In the genomic region with DNA sequence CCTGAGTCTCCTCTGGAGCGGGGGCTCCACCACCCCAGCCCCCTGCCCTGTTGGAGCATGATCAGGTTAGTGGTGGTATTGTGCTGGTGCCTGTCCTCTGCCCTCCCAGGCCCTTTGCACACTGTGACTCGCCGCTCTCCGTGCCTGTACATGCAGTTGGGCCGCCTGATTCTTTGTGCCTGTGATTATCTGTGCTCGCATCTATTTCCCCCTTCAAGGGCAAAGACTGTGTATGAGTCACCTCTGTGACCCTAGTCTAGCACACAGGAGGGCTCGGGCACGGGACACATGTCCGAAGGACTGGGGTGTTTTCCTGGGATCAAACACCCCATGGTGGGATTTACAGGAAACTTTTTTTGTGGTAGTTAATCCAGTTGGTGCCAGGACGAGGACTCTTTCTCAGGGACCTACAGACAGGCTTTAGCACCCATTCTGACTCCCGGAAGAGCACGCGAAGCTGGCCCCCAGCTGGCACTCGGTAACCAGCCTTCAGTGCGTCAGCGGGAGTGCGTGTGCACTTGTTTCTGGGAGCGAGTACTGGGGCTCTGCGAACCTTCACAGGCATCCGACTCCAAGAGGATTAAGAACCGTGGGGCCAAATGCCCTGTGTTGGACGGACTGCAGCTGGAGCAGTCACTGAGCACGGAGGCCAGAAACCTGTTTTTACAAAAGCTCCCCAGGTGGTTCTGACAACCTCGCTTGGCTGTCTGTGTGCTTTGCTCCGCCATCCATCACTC, we compare ENCODE assay signal across 12 cellular contexts. TPM values are rescaled to one million over a fixed set of nuclear protein-coding genes. Genes with fewer than 3 reads are reported as not detected.
DNase-seq lines count a peak whose midpoint lies in the region; ATAC-seq, FAIRE-seq and TF ChIP-seq lines count a peak whose summit lies in the region.
"Had no signal": no experiment of that assay in that cellular context is flagged by ENCODE, and none has a peak within 500 bp of the region (broad histone marks: within the 10 kb centered on the region; RNA-seq: fewer than 3 reads in every experiment).

No MANE protein-coding gene starts in this region.

- DNase-seq in ELR (ENCODE audit: low read depth) (peak; percentile 43), WTC11 (ENCODE audit: low spot score) (no peak), fibroblast of villous mesenchyme (ENCODE audit: low read depth) (peak; percentile 67), psoas muscle (peak; percentile 36 to 70), GM12892 (ENCODE audit: insufficient read length) (no peak), globus pallidus (ENCODE audit: low spot score) (no peak), KG1 (lab: John Stamatoyannopoulos, UW) (no peak)
- DNase-seq: activated effector memory CD4-positive, alpha-beta T cell treated with Interleukin-2 at 50 U/mL for 16 hours; DMS53; NCI-H82; stimulated activated CD4-positive, alpha-beta T cell treated with anti-CD3 and anti-CD28 coated beads, Interleukin-4, amount 100 ng/mL, for 4 hours had no signal

- peak; percentile 6; the same call in 1 of the 2 replicates for ATAC-seq in WTC11
- ATAC-seq in psoas muscle = peak; percentile 63 to 75 (median 70)
- ATAC-seq in GM19455 (IDR thresholded peaks at IDR 0.05; ENCODE audit: unreplicated experiment) = no peak

- H3K4me1 Mint-ChIP-seq in WTC11 = peaks cover 69% of the 10 kb centered on the region

- no peaks in the 10 kb centered on the region for H3K27me3 Mint-ChIP-seq in WTC11 (ENCODE audit: low read depth)

- 0 out of 2 replicates have a peak overlapping the region, but pooled peaks have one; percentile 15 for H3K27ac Mint-ChIP-seq in WTC11

- no peaks in the 10 kb centered on the region for H3K9me3 ChIP-seq in psoas muscle

- peak overlapping the region; percentile 93 for H3K27ac ChIP-seq in psoas muscle

- TF ChIP-seq POLR2A in GM12892 (IDR thresholded peaks at IDR 0.05; ENCODE audit: low read depth, low read length) = no peak

- no peaks in the 10 kb centered on the region for H3K9me3 Mint-ChIP-seq in WTC11

- 30 to 43% (median 34%) methylated on average over 25 of the region's 25 CpGs for WGBS in psoas muscle, 3 donors

- intact Hi-C loops in psoas muscle (cut with DNase I) = loop anchor here (10.0 kb wide), 2 partner anchors 235 to 885 kb away; no protein-coding TSS in a partner anchor

- H3K27me3 ChIP-seq in psoas muscle (ENCODE audit: insufficient read depth in 3 of 3, low read length in 2 of 3) = no peaks in the 10 kb centered on the region

- H3K4me1 ChIP-seq in psoas muscle = peaks cover 95% of the 10 kb centered on the region

- CTCF ChIA-PET in WTC11 (lab: Charles Lee) = interaction anchor here (3.4 kb wide), 1 partner anchor 40 kb away, joined by 10 read pairs; no protein-coding TSS in a partner anchor

- H3K36me3 ChIP-seq in psoas muscle (ENCODE audit: insufficient read depth in 1 of 2, low read depth in 1 of 2) = no peaks in the 10 kb centered on the region

- H3K4me3 ChIP-seq in fibroblast of villous mesenchyme (ENCODE audit: low read depth, low read length) (no peak overlapping the region), psoas muscle (peak overlapping the region; percentile 50)

- no peaks in the 10 kb centered on the region for H3K36me3 Mint-ChIP-seq in WTC11

- no peak overlapping the region for H3K4me3 Mint-ChIP-seq in WTC11

- no peak for FAIRE-seq in GM12892 (lab: Jason Lieb, UNC)

- POLR2A ChIA-PET in WTC11 (lab: Charles Lee) = no interaction called here

- TF ChIP-seq CTCF in WTC11 (IDR thresholded peaks at IDR 0.05) (no peak), fibroblast of villous mesenchyme (IDR thresholded peaks at IDR 0.05; ENCODE audit: insufficient read depth, low read depth, low read length) (no peak), psoas muscle (IDR thresholded peaks at IDR 0.05) (no peak)

TF ChIP-seq in WTC11, 78 proteins besides CTCF, POLR2A, EP300 and RAD21:
- no peak for TF ChIP-seq ZNF317 (CRISPR knock-in tag; IDR thresholded peaks at IDR 0.05; ENCODE audit: borderline replicate concordance, low read depth)
- no peak for TF ChIP-seq OVOL2 (CRISPR knock-in tag; IDR thresholded peaks at IDR 0.05; ENCODE audit: borderline replicate concordance)
- TF ChIP-seq GRHL2 (CRISPR knock-in tag; IDR thresholded peaks at IDR 0.05; ENCODE audit: insufficient replicate concordance, severe bottlenecking) = no peak
- TF ChIP-seq RELA (CRISPR knock-in tag; IDR thresholded peaks at IDR 0.05; ENCODE audit: borderline replicate concordance) = no peak
- no peak for TF ChIP-seq KAT7 (CRISPR knock-in tag; IDR thresholded peaks at IDR 0.05; ENCODE audit: borderline replicate concordance)
- TF ChIP-seq, protein P1, sequence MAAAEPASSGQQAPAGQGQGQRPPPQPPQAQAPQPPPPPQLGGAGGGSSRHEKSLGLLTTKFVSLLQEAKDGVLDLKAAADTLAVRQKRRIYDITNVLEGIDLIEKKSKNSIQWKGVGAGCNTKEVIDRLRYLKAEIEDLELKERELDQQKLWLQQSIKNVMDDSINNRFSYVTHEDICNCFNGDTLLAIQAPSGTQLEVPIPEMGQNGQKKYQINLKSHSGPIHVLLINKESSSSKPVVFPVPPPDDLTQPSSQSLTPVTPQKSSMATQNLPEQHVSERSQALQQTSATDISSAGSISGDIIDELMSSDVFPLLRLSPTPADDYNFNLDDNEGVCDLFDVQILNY (CRISPR knock-in tag; IDR thresholded peaks at IDR 0.05) = no peak
- TF ChIP-seq, protein P2, sequence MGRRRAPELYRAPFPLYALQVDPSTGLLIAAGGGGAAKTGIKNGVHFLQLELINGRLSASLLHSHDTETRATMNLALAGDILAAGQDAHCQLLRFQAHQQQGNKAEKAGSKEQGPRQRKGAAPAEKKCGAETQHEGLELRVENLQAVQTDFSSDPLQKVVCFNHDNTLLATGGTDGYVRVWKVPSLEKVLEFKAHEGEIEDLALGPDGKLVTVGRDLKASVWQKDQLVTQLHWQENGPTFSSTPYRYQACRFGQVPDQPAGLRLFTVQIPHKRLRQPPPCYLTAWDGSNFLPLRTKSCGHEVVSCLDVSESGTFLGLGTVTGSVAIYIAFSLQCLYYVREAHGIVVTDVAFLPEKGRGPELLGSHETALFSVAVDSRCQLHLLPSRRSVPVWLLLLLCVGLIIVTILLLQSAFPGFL (CRISPR knock-in tag; IDR thresholded peaks at IDR 0.05; ENCODE audit: borderline replicate concordance) = no peak
- no peak for TF ChIP-seq JUN (CRISPR knock-in tag; IDR thresholded peaks at IDR 0.05)
- TF ChIP-seq, protein P3, sequence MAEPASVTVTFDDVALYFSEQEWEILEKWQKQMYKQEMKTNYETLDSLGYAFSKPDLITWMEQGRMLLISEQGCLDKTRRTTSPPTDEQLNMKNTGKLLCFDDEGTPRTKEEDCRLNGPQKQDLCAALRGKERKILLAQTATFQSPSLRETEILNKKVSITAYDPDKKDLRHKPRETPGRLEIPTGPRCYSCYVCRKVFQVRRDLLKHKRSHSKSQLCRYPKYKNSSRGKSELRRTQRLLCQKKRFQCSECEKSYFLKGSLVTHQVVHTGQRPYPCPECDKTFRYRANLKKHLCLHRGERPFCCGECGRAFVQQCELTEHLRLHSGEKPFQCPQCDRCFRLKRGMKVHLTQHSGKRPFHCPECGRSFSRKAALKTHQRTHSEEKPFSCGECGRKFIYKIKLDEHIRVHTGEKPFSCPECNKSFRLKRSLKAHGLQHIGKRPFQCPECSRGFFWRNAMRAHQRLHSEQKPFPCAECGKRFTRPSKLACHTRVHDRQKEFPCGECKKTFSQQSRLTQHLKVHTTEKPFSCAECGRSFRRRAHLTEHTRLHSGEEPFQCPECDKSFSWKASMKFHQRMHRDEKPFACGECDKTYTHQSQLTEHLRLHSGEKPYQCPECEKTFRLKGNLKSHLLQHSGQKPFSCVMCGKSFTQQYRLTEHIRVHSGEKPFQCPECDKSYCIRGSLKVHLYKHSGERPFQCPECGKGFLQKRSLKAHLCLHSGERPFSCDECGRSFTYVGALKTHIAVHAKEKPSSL (CRISPR knock-in tag; conservative IDR thresholded peaks at IDR 0.05) = no peak
- TF ChIP-seq, protein P4, sequence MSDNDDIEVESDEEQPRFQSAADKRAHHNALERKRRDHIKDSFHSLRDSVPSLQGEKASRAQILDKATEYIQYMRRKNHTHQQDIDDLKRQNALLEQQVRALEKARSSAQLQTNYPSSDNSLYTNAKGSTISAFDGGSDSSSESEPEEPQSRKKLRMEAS (CRISPR knock-in tag; IDR thresholded peaks at IDR 0.05) = no peak

RNA-seq across cellular contexts. Expression of a gene that starts 6.7 kb away (rescaled TPM):
- 34.5 to 35.9 TPM (median 35.4 TPM) in 3 replicates for total RNA-seq in WTC11 (2021)
- 31.1 and 36.1 TPM in 2 replicates for total RNA-seq in fibroblast of villous mesenchyme
- 10 to 100 TPM; 27.0 to 34.6 (median 29.1) TPM for total RNA-seq in psoas muscle
- polyA plus RNA-seq in psoas muscle = 10 to 100 TPM; 25.5 to 39.5 (median 36.3) TPM
- polyA plus RNA-seq in GM12892 (2012; ENCODE audit: missing spikeins) = 6.2 TPM

RNA-seq across cellular contexts. Expression of a gene that starts 20.6 kb away (rescaled TPM):
- total RNA-seq in WTC11 (2021) (55.0 to 60.3 TPM (median 55.3 TPM) in 3 replicates), fibroblast of villous mesenchyme (16.0 and 24.2 TPM in 2 replicates), psoas muscle (10 to 100 TPM; 19.6 to 27.3 (median 24.3) TPM)
- 10 to 100 TPM; 40.9 to 51.1 (median 50.3) TPM for polyA plus RNA-seq in psoas muscle
- 44.3 TPM for polyA plus RNA-seq in GM12892 (2012; ENCODE audit: missing spikeins)

RNA-seq across cellular contexts. Expression of a gene that starts 23.4 kb away (rescaled TPM):
- total RNA-seq in WTC11 (2021) (13.4 to 14.8 TPM (median 13.8 TPM) in 3 replicates), fibroblast of villous mesenchyme (under 0.01 TPM in 2 replicates), psoas muscle (under 1 TPM in 3 of 4 donors, not detected in 1; 0.34 to 0.73 (median 0.36) TPM)
- polyA plus RNA-seq in psoas muscle = under 1 TPM; 0.22 to 0.62 (median 0.44) TPM
- polyA plus RNA-seq in GM12892 (2012; ENCODE audit: missing spikeins) = 0.68 TPM

Comparison
In these comparisons a context has a peak if more than half of its experiments do, and no peak if none do; other contexts are left out.
1. DNase-seq: peak in ELR (single experiment), fibroblast of villous mesenchyme (single experiment) and psoas muscle (2 of 2); none in WTC11 (single experiment), GM12892 (single experiment), globus pallidus (single experiment) and KG1 (single experiment).